ENCODE assay signal across 9 cellular contexts in the genomic region with DNA sequence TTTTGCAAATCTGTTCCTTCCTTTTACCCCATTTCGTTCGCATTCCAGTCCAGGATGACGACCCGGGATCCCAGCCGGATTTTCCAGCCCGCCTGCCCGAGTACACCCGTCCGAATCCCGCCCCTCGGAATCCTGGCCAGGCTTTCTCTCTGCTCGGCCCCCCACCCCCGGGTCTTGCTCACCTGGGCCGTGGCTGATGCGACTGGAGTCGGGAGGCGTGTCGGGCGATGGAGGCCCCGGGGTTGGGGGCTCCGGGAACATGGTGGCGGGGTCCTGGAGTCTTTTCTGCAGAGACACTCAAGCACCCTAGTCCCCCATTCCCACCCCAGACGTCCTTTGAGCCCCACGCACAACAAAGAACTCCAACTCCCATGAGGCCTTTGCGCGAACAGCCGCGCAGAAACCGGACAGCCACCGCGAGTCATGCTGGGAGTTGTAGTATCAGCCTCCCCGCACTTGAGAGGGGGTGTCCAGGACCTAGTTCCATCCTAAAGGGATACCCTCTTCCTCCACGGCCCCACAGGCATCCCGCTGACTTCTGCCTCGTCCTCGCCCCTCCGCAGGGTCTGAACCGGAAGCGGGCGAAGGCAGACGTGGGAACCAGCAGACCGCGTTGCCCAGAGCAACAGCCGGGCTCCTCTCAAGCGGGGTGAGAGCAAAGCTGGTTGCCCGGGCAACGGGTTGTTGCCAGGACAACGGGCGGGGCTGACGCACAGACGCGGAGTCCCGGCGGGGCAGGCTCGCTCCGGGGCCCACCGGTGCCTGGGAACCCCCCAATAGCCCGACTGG. TPM values are rescaled to one million over a fixed set of nuclear protein-coding genes. Genes with fewer than 3 reads are reported as not detected.
DNase-seq lines count a peak whose midpoint lies in the region; ATAC-seq and TF ChIP-seq lines count a peak whose summit lies in the region.
"Had no signal": no experiment of that assay in that cellular context is flagged by ENCODE, and none has a peak within 500 bp of the region (broad histone marks: within the 10 kb centered on the region; RNA-seq: fewer than 3 reads in every experiment).

No MANE protein-coding gene starts in this region.

- ATAC-seq in gastrocnemius medialis (peak; percentile 73 to 74), GM21381 (IDR thresholded peaks at IDR 0.05; ENCODE audit: unreplicated experiment) (no peak)

- H3K27ac ChIP-seq in gastrocnemius medialis: no peak overlapping the region

- TF ChIP-seq POLR2A in gastrocnemius medialis (IDR thresholded peaks at IDR 0.05): no peak

- no peaks in the 10 kb centered on the region for H3K36me3 ChIP-seq in gastrocnemius medialis

- in situ Hi-C loops in gastrocnemius medialis (cut with MboI; ENCODE audit: low sequenced_read_pairs in 4 of 4): no loop called here

- intact Hi-C loops in gastrocnemius medialis (cut with DNase I; ENCODE audit: low total_unique reads): no loop called here

- peaks cover 85% of the 10 kb centered on the region in 3 donors for H3K27me3 ChIP-seq in gastrocnemius medialis

- H3K9me3 ChIP-seq in gastrocnemius medialis: no peaks in the 10 kb centered on the region

- no peak for TF ChIP-seq CTCF in gastrocnemius medialis (IDR thresholded peaks at IDR 0.05 in 4 of 5, conservative IDR thresholded peaks at IDR 0.05 in 1 of 5)

- POLR2A ChIA-PET in HEK293T (lab: Yijun Ruan, JAX): interaction anchor here (1.3 to 2.6 kb wide), 2 partner anchors 80 to 228 kb away, joined by 3 to 8 read pairs; a partner anchor contains a TSS

- DNase-seq in EH (ENCODE audit: low read depth): peak; percentile 88
- peak; percentile 85 for DNase-seq in HEK293T (ENCODE audit: extremely low spot score)
- DNase-seq in NCI-H1417 (lab: John Stamatoyannopoulos, UW): peak; percentile 91 to 95 (median 93)
- DNase-seq in T-helper 1 cell: peak; percentile 82 to 96 (median 92)
- DNase-seq in amniotic epithelial cell (ENCODE audit: low read depth): peak; percentile 83
- peak; percentile 94 for DNase-seq in hepatic stellate cell (ENCODE audit: low spot score)
- no peak for DNase-seq in gastrocnemius medialis

- peak overlapping the region; percentile 13 to 44 (median 41) for H3K4me3 ChIP-seq in gastrocnemius medialis

- CTCF ChIA-PET in HEK293T (lab: Yijun Ruan, JAX): no interaction called here

- H3K4me1 ChIP-seq in gastrocnemius medialis: peaks cover 7 to 8% of the 10 kb centered on the region in 2 donors

TF ChIP-seq in HEK293T, 16 proteins besides CTCF, POLR2A, EP300 and RAD21:
- TF ChIP-seq CTBP1 (IDR thresholded peaks at IDR 0.05; ENCODE audit: borderline replicate concordance) (no peak), ZNF384 (IDR thresholded peaks at IDR 0.05) (no peak), FOXM1 (IDR thresholded peaks at IDR 0.05; ENCODE audit: borderline replicate concordance) (peak; percentile 94), L3MBTL2 (conservative IDR thresholded peaks at IDR 0.05) (peak; percentile 83), SUZ12 (IDR thresholded peaks at IDR 0.05) (peak; percentile 98)

RNA-seq across cellular contexts. Expression of a gene that starts 1.1 kb away (rescaled TPM):
- total RNA-seq in gastrocnemius medialis: not detected

RNA-seq across cellular contexts. Expression of a gene that starts 12.6 kb away (rescaled TPM):
- under 1 TPM in 1 of 4 donors, not detected in 3; 0.39 TPM for total RNA-seq in gastrocnemius medialis

RNA-seq across cellular contexts. Expression of a gene that starts 21.4 kb away (rescaled TPM):
- total RNA-seq in gastrocnemius medialis: 1 to 10 TPM; 1.6 to 6.2 (median 5.5) TPM
- total RNA-seq: glomerular endothelial cell had no signal

RNA-seq across cellular contexts. Expression of a gene that starts 30.0 kb away (rescaled TPM):
- total RNA-seq in gastrocnemius medialis: 1,000 to 10,000 TPM; 2,342 to 9,166 (median 6,627) TPM
- total RNA-seq: glomerular endothelial cell had no signal

RNA-seq across cellular contexts. Expression of a gene that starts 30.3 kb away (rescaled TPM):
- under 1 TPM; 0.39 to 0.56 (median 0.48) TPM for total RNA-seq in gastrocnemius medialis

Comparison
In these comparisons a context has a peak if more than half of its experiments do, and no peak if none do; other contexts are left out.
1. DNase-seq: peak in EH (single experiment), HEK293T (single experiment), NCI-H1417 (3 of 3), T-helper 1 cell (5 of 5), amniotic epithelial cell (single experiment) and hepatic stellate cell (single experiment); none in gastrocnemius medialis (0 of 2).